1 cellular context compared by ENCODE assay signal in the genomic region with DNA sequence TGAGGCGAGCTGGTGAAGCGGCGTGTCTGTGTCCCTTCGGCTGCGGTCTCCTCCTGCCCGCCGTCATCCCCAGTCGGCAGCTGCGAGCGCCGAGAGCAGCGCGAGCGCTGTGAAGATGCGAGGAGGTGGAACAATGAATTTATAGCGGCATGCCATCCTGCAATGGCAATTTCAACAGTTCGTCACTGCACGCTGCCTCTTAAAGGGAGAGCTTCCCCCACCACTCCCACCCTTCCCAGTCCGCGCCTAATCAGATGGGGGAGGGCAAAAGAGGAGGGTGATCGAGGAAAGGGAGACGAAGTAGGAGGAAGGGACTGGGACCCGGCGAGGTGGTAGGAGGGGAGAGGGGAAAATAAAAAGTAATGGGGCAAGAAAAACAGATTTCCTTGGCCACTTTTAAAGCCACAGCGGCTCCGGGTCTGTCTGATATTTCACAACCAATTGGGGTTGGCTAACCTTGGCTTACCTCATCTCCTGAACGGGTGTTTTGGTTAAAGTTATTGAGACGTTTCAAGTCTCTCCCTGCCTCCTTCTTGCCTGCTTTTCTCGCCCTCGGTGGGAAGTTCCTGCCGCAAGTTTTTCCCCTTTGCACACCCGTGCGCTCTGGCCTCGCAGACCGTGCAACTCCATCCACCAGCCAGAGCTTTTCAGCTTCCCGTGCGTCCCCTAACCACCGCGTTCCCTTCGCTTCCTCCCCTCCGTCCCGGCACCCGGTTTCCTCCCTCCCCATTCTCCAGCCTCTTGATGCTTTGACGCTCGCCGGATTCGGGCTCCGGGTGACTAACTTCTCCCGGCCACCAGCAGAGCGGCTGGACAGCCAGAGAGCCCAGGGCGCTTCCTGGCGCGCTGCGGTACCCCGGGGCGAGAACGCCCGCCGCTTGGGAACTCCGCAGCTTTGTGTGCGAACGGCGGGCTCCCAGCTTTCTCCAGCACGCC.
TF ChIP-seq lines count a peak whose summit lies in the region.

A gene (minus strand): TSS at position 111 of the 936 bp plus-strand sequence. CDS start 697 bp downstream, outside the sequence.

TF ChIP-seq in GM23338, 12 proteins besides CTCF, POLR2A, EP300 and RAD21 (continued from another document):
- TF ChIP-seq, protein P1, sequence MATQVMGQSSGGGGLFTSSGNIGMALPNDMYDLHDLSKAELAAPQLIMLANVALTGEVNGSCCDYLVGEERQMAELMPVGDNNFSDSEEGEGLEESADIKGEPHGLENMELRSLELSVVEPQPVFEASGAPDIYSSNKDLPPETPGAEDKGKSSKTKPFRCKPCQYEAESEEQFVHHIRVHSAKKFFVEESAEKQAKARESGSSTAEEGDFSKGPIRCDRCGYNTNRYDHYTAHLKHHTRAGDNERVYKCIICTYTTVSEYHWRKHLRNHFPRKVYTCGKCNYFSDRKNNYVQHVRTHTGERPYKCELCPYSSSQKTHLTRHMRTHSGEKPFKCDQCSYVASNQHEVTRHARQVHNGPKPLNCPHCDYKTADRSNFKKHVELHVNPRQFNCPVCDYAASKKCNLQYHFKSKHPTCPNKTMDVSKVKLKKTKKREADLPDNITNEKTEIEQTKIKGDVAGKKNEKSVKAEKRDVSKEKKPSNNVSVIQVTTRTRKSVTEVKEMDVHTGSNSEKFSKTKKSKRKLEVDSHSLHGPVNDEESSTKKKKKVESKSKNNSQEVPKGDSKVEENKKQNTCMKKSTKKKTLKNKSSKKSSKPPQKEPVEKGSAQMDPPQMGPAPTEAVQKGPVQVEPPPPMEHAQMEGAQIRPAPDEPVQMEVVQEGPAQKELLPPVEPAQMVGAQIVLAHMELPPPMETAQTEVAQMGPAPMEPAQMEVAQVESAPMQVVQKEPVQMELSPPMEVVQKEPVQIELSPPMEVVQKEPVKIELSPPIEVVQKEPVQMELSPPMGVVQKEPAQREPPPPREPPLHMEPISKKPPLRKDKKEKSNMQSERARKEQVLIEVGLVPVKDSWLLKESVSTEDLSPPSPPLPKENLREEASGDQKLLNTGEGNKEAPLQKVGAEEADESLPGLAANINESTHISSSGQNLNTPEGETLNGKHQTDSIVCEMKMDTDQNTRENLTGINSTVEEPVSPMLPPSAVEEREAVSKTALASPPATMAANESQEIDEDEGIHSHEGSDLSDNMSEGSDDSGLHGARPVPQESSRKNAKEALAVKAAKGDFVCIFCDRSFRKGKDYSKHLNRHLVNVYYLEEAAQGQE (IDR thresholded peaks at IDR 0.05; ENCODE audit: unreplicated experiment), result no peak
- TF ChIP-seq POLR2AphosphoS5 (IDR thresholded peaks at IDR 0.05; ENCODE audit: low read depth) (no peak), STAT1 (IDR thresholded peaks at IDR 0.05; ENCODE audit: unreplicated experiment) (no peak), CREB1 (CRISPR knock-in tag; IDR thresholded peaks at IDR 0.05; ENCODE audit: low read depth) (no peak)
- TF ChIP-seq, protein P2, sequence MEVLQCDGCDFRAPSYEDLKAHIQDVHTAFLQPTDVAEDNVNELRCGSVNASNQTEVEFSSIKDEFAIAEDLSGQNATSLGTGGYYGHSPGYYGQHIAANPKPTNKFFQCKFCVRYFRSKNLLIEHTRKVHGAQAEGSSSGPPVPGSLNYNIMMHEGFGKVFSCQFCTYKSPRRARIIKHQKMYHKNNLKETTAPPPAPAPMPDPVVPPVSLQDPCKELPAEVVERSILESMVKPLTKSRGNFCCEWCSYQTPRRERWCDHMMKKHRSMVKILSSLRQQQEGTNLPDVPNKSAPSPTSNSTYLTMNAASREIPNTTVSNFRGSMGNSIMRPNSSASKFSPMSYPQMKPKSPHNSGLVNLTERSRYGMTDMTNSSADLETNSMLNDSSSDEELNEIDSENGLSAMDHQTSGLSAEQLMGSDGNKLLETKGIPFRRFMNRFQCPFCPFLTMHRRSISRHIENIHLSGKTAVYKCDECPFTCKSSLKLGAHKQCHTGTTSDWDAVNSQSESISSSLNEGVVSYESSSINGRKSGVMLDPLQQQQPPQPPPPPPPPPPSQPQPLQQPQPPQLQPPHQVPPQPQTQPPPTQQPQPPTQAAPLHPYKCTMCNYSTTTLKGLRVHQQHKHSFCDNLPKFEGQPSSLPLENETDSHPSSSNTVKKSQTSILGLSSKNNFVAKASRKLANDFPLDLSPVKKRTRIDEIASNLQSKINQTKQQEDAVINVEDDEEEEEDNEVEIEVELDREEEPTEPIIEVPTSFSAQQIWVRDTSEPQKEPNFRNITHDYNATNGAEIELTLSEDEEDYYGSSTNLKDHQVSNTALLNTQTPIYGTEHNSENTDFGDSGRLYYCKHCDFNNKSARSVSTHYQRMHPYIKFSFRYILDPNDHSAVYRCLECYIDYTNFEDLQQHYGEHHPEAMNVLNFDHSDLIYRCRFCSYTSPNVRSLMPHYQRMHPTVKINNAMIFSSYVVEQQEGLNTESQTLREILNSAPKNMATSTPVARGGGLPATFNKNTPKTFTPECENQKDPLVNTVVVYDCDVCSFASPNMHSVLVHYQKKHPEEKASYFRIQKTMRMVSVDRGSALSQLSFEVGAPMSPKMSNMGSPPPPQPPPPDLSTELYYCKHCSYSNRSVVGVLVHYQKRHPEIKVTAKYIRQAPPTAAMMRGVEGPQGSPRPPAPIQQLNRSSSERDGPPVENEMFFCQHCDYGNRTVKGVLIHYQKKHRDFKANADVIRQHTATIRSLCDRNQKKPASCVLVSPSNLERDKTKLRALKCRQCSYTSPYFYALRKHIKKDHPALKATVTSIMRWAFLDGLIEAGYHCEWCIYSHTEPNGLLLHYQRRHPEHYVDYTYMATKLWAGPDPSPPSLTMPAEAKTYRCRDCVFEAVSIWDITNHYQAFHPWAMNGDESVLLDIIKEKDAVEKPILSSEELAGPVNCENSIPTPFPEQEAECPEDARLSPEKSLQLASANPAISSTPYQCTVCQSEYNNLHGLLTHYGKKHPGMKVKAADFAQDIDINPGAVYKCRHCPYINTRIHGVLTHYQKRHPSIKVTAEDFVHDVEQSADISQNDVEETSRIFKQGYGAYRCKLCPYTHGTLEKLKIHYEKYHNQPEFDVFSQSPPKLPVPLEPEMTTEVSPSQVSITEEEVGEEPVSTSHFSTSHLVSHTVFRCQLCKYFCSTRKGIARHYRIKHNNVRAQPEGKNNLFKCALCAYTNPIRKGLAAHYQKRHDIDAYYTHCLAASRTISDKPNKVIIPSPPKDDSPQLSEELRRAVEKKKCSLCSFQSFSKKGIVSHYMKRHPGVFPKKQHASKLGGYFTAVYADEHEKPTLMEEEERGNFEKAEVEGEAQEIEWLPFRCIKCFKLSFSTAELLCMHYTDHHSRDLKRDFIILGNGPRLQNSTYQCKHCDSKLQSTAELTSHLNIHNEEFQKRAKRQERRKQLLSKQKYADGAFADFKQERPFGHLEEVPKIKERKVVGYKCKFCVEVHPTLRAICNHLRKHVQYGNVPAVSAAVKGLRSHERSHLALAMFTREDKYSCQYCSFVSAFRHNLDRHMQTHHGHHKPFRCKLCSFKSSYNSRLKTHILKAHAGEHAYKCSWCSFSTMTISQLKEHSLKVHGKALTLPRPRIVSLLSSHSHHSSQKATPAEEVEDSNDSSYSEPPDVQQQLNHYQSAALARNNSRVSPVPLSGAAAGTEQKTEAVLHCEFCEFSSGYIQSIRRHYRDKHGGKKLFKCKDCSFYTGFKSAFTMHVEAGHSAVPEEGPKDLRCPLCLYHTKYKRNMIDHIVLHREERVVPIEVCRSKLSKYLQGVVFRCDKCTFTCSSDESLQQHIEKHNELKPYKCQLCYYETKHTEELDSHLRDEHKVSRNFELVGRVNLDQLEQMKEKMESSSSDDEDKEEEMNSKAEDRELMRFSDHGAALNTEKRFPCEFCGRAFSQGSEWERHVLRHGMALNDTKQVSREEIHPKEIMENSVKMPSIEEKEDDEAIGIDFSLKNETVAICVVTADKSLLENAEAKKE (CRISPR knock-in tag; IDR thresholded peaks at IDR 0.05), result no peak
TF ChIP-seq in GM23338: peak in this region for 0.
